8 cellular contexts compared by ENCODE assay signal in genomic region chr7:101870361-101871062, GRCh38. TPM values are rescaled to one million over a fixed set of nuclear protein-coding genes. Genes with fewer than 3 reads are reported as not detected.
A peak's percentile ranks its signal among the peaks of the same experiment; 100 is the strongest.
DNase-seq lines count a peak whose midpoint lies in the region; ATAC-seq lines count a peak whose summit lies in the region.

No MANE protein-coding gene starts in this region.

- ATAC-seq in left colon = peak; percentile 89
- ATAC-seq in HG02623 (IDR thresholded peaks at IDR 0.05; ENCODE audit: unreplicated experiment) = no peak

- intact Hi-C loops in left colon (cut with DNase I, micrococcal nuclease) = no loop called here

- DNase-seq in AG08396 (ENCODE audit: low spot score) (peak; percentile 52), HCEC 1CT (peak; percentile 60), amniotic epithelial cell (ENCODE audit: low read depth) (peak; percentile 79), left colon (peak; percentile 55 to 65), T-helper 9 cell (no peak)
- no peak for DNase-seq in stimulated activated CD4-positive, alpha-beta T cell treated with anti-CD3 and anti-CD28 coated beads, Interleukin-4, amount 100 ng/mL, for 24 hours
- no peak for DNase-seq in activated effector memory CD4-positive, alpha-beta T cell treated with Interleukin-2 at 50 U/mL for 16 hours

RNA-seq across cellular contexts. Expression of gene CUX1, which starts 53.1 kb away (rescaled TPM):
- 100 to 1,000 TPM; 122 to 131 TPM for total RNA-seq in left colon

Comparison
In these comparisons a context has a peak if more than half of its experiments do, and no peak if none do; other contexts are left out.
1. DNase-seq: peak in AG08396 (single experiment), HCEC 1CT (single experiment), amniotic epithelial cell (single experiment) and left colon (2 of 2); none in T-helper 9 cell (single experiment), stimulated activated CD4-positive, alpha-beta T cell treated with anti-CD3 and anti-CD28 coated beads, Interleukin-4, amount 100 ng/mL, for 24 hours (single experiment) and activated effector memory CD4-positive, alpha-beta T cell treated with Interleukin-2 at 50 U/mL for 16 hours (single experiment).